ENCODE assay signal across 8 cellular contexts in genomic region chr5:59007460-59008063, GRCh38.
DNase-seq lines count a peak whose midpoint lies in the region; ATAC-seq, FAIRE-seq and TF ChIP-seq lines count a peak whose summit lies in the region.

No MANE protein-coding gene starts in this region.

- no peak overlapping the region for H3K9ac ChIP-seq in IMR-90 (ENCODE audit: low read depth, low read length)
- no peak overlapping the region for H3K9ac ChIP-seq in HepG2 (ENCODE audit: insufficient read depth, low read depth, low read length)

- no peak overlapping the region for H2BK120ac ChIP-seq in IMR-90 (ENCODE audit: low read depth, low read length)

- ATAC-seq in IMR-90 (ENCODE audit: low read depth) (no peak; the same call in 1 of the 2 replicates), HepG2 (no peak), HG03571 (IDR thresholded peaks at IDR 0.05; ENCODE audit: unreplicated experiment) (no peak)

- DNase-seq in CD1c-positive myeloid dendritic cell (ENCODE audit: extremely low spot score) (peak; percentile 48), IMR-90 (peak; percentile 39), ascending aorta (ENCODE audit: low spot score in 2 of 2) (no peak), HepG2 (ENCODE audit: low spot score) (no peak), posterior vena cava (ENCODE audit: low spot score) (no peak), sigmoid colon (no peak)
- DNase-seq in activated CD4-positive, alpha-beta T cell treated with anti-CD3 and anti-CD28 coated beads, Interleukin-2, amount 10 ng/mL, durations not matched to agents 7 days and 5 days = no peak

- in situ Hi-C loops in IMR-90 (cut with MboI; ENCODE audit: low sequenced_read_pairs) = loop anchor here (10.0 kb wide), 1 partner anchor 113 kb away; no protein-coding TSS in a partner anchor
- in situ Hi-C loops in HepG2 (cut with HindIII; ENCODE audit: extremely low pct_ligation_motif_present, low pct_unique_long_range_greater_than_20kb) = loop anchor here (10.0 kb wide), 1 partner anchor 123 kb away; no protein-coding TSS in a partner anchor

- no peak overlapping the region for H4K91ac ChIP-seq in IMR-90 (ENCODE audit: insufficient read depth, low read depth, low read length)

- BruUV-seq in IMR-90 (replicated peaks; lab: Mats Ljungman, UMichigan) (no TSS peak), HepG2 (replicated peaks; lab: Mats Ljungman, UMichigan) (no TSS peak)

- no peak overlapping the region for H3K4ac ChIP-seq in IMR-90 (ENCODE audit: low read depth, low read length)

- intact Hi-C loops in IMR-90 (cut with micrococcal nuclease) = loop anchor here (1.0 kb wide), 1 partner anchor 116 kb away; no protein-coding TSS in a partner anchor
- intact Hi-C loops in ascending aorta (cut with DNase I) = loop anchor here (2.0 kb wide), 1 partner anchor 121 kb away; no protein-coding TSS in a partner anchor
- intact Hi-C loops in HepG2 (cut with micrococcal nuclease; ENCODE audit: unreplicated experiment) = loop anchor here (1.0 kb wide), 1 partner anchor 116 kb away; no protein-coding TSS in a partner anchor
- intact Hi-C loops in posterior vena cava (cut with DNase I) = loop anchor here (10.0 kb wide), 1 partner anchor 113 kb away; no protein-coding TSS in a partner anchor
- intact Hi-C loops in sigmoid colon (cut with DNase I) = loop anchor here (5.0 kb wide), 1 partner anchor 115 kb away; no protein-coding TSS in a partner anchor

- H3K9me3 ChIP-seq in IMR-90 (ENCODE audit: control insufficient read depth, insufficient read depth, low read length) (no peaks in the 10 kb centered on the region), ascending aorta (peaks cover 0 to 13% of the 10 kb centered on the region in 2 donors), HepG2 (ENCODE audit: low read length) (no peaks in the 10 kb centered on the region), sigmoid colon (peaks cover 0 to 3% (median 0%) of the 10 kb centered on the region in 4 donors)

- H4K20me1 ChIP-seq in IMR-90 (ENCODE audit: insufficient read depth, low read length) (peaks cover 16% of the 10 kb centered on the region), HepG2 (ENCODE audit: insufficient read depth, low read length) (no peaks in the 10 kb centered on the region; the same call in 1 of the 2 replicates)

- H2AFZ ChIP-seq in IMR-90 (replicated peaks; ENCODE audit: low read length, poor library complexity) (no peak overlapping the region), HepG2 (ENCODE audit: low read length) (no peak overlapping the region)

- H3K27ac ChIP-seq in IMR-90 (ENCODE audit: insufficient read depth, low read length) = no peak overlapping the region
- H3K27ac ChIP-seq in ascending aorta = no peak overlapping the region
- no peak overlapping the region for H3K27ac ChIP-seq in HepG2 (ENCODE audit: extremely low read length, insufficient read depth, low read length)
- peak overlapping the region in 2 of 4 donors; percentile 0 to 44 for H3K27ac ChIP-seq in sigmoid colon

- H3K4me2 ChIP-seq in IMR-90 (ENCODE audit: low read depth, low read length) (no peak overlapping the region), HepG2 (ENCODE audit: low read depth, low read length) (no peak overlapping the region)

- TF ChIP-seq RAD21 in IMR-90 (IDR thresholded peaks at IDR 0.05; ENCODE audit: low read length) (peak; percentile 50), HepG2 (CRISPR knock-in tag; IDR thresholded peaks at IDR 0.05) (no peak)

- TF ChIP-seq POLR2A in IMR-90 (IDR thresholded peaks at IDR 0.05; ENCODE audit: low read depth, low read length) (no peak), HepG2 (IDR thresholded peaks at IDR 0.05; ENCODE audit: insufficient read depth in 1 of 2, low read depth in 2 of 2, low read length in 2 of 2) (no peak), sigmoid colon (IDR thresholded peaks at IDR 0.05) (no peak)

- peaks cover 70% of the 10 kb centered on the region for H3K4me1 Mint-ChIP-seq in activated CD4-positive, alpha-beta T cell treated with anti-CD3 and anti-CD28 coated beads, Interleukin-2, amount 10 ng/mL, durations not matched to agents 7 days and 5 days

- H2AK5ac ChIP-seq in IMR-90 (ENCODE audit: low read depth, low read length) = no peak overlapping the region

- no peaks in the 10 kb centered on the region for H3K27me3 Mint-ChIP-seq in activated CD4-positive, alpha-beta T cell treated with anti-CD3 and anti-CD28 coated beads, Interleukin-2, amount 10 ng/mL, durations not matched to agents 7 days and 5 days

- peaks cover 41% of the 10 kb centered on the region for H3K36me3 Mint-ChIP-seq in activated CD4-positive, alpha-beta T cell treated with anti-CD3 and anti-CD28 coated beads, Interleukin-2, amount 10 ng/mL, durations not matched to agents 7 days and 5 days (ENCODE audit: low read depth)

- dilution Hi-C loops in IMR-90 (cut with HindIII; ENCODE audit: low sequenced_read_pairs, unreplicated experiment) = no loop called here

- no peak overlapping the region for H2BK5ac ChIP-seq in IMR-90 (ENCODE audit: low read depth, low read length, poor library complexity, severe bottlenecking)

- H3K4me3 ChIP-seq in IMR-90 (ENCODE audit: insufficient read depth, low read depth, low read length) = no peak overlapping the region
- no peak overlapping the region for H3K4me3 ChIP-seq in ascending aorta
- H3K4me3 ChIP-seq in HepG2 (replicated peaks in 1 of 3; ENCODE audit: insufficient read depth in 1 of 3, low read depth in 2 of 3, low read length in 3 of 3) = no peak overlapping the region
- no peak overlapping the region for H3K4me3 ChIP-seq in sigmoid colon

- H3K18ac ChIP-seq in IMR-90 (ENCODE audit: low read depth, low read length) = no peak overlapping the region

- no peak overlapping the region for H3K27ac Mint-ChIP-seq in activated CD4-positive, alpha-beta T cell treated with anti-CD3 and anti-CD28 coated beads, Interleukin-2, amount 10 ng/mL, durations not matched to agents 7 days and 5 days

- no peak for TF ChIP-seq EP300 in HepG2 (IDR thresholded peaks at IDR 0.05; ENCODE audit: low read depth in 2 of 2, low read length in 2 of 2)
- no peak for TF ChIP-seq EP300 in HepG2 (CRISPR knock-in tag; IDR thresholded peaks at IDR 0.05; ENCODE audit: borderline replicate concordance)
- TF ChIP-seq EP300 in sigmoid colon (IDR thresholded peaks at IDR 0.05) = no peak

- no peak overlapping the region for H4K5ac ChIP-seq in IMR-90 (ENCODE audit: low read depth, low read length)

- no peak overlapping the region for H2BK20ac ChIP-seq in IMR-90 (ENCODE audit: low read depth, low read length)

- H3K4me1 ChIP-seq in IMR-90 (ENCODE audit: control insufficient read depth, insufficient read depth, low read length) (peaks cover 3% of the 10 kb centered on the region; the same call in 1 of the 2 replicates), ascending aorta (no peaks in the 10 kb centered on the region), HepG2 (ENCODE audit: insufficient read depth, low read length) (no peaks in the 10 kb centered on the region), sigmoid colon (peaks cover 0 to 55% (median 47%) of the 10 kb centered on the region in 4 donors)

- no peaks in the 10 kb centered on the region for H3K79me2 ChIP-seq in HepG2 (ENCODE audit: insufficient read depth, low read length)

- no peak for FAIRE-seq in HepG2 (lab: Jason Lieb, UNC)

- TF ChIP-seq CTCF in IMR-90 (conservative IDR thresholded peaks at IDR 0.05; ENCODE audit: low read depth, low read length) = peak; percentile 48
- TF ChIP-seq CTCF in ascending aorta (IDR thresholded peaks at IDR 0.05) = peak in 2 of 3 experiments; percentile 34 to 58
- 0 out of 2 replicates have a peak, but pooled peaks have one; percentile 5 for TF ChIP-seq CTCF in HepG2 (CRISPR knock-in tag; IDR thresholded peaks at IDR 0.05)
- peak in 1 of 4 experiments; percentile 15 for TF ChIP-seq CTCF in sigmoid colon (IDR thresholded peaks at IDR 0.05)

- peaks cover 17% of the 10 kb centered on the region for H3K9me3 Mint-ChIP-seq in activated CD4-positive, alpha-beta T cell treated with anti-CD3 and anti-CD28 coated beads, Interleukin-2, amount 10 ng/mL, durations not matched to agents 7 days and 5 days

- H3K36me3 ChIP-seq in IMR-90 (ENCODE audit: control insufficient read depth, insufficient read depth, low read length) = peaks cover 8% of the 10 kb centered on the region
- no peaks in the 10 kb centered on the region for H3K36me3 ChIP-seq in ascending aorta
- H3K36me3 ChIP-seq in HepG2 (replicated peaks in 1 of 2; ENCODE audit: control insufficient read depth in 1 of 2, insufficient read depth in 2 of 2, low read length in 2 of 2) = no peaks in the 10 kb centered on the region
- H3K36me3 ChIP-seq in sigmoid colon = no peaks in the 10 kb centered on the region

- no CpG with 5 or more reads among the region's 2 CpGs for WGBS in IMR-90 (ENCODE audit: extremely low coverage in 2 of 2, insufficient read length in 1 of 2), 2 experiments
- 21% methylated on average over 2 of the region's 2 CpGs for WGBS in HepG2 (ENCODE audit: low lambda C conversion rate)
- WGBS in sigmoid colon, 2 donors = 18 to 19% methylated on average over 2 of the region's 2 CpGs

- no peak overlapping the region for H3K4me3 Mint-ChIP-seq in activated CD4-positive, alpha-beta T cell treated with anti-CD3 and anti-CD28 coated beads, Interleukin-2, amount 10 ng/mL, durations not matched to agents 7 days and 5 days

- peaks cover under 1% of the 10 kb centered on the region; the same call in 1 of the 2 replicates for H3K9me1 ChIP-seq in IMR-90 (ENCODE audit: insufficient read depth, low read length)

- CTCF ChIA-PET in IMR-90 (lab: Yijun Ruan, JAX) (interaction anchor here (0.7 to 1.3 kb wide), 5 partner anchors 12 to 527 kb away, joined by 3 to 5 read pairs (median 3); no protein-coding TSS in a partner anchor), HepG2 (lab: Yijun Ruan, JAX; ENCODE audit: low intra/inter-chr PET ratio, low total read pairs) (no interaction called here)
- CTCF ChIA-PET in activated CD4-positive, alpha-beta T cell treated with anti-CD3 and anti-CD28 coated beads, Interleukin-2, amount 10 ng/mL, durations not matched to agents 7 days and 5 days (lab: Charles Lee) = interaction anchor here (1.0 kb wide), 1 partner anchor 121 kb away, joined by 3 read pairs; no protein-coding TSS in a partner anchor

- H3K56ac ChIP-seq in IMR-90 (ENCODE audit: extremely low read depth, insufficient read depth, low read length) = no peak overlapping the region

- POLR2A ChIA-PET in IMR-90 (lab: Charles Lee; ENCODE audit: unreplicated experiment) (no interaction called here), HepG2 (lab: Yijun Ruan, JAX) (no interaction called here)
- POLR2A ChIA-PET in activated CD4-positive, alpha-beta T cell treated with anti-CD3 and anti-CD28 coated beads, Interleukin-2, amount 10 ng/mL, durations not matched to agents 7 days and 5 days (lab: Charles Lee) = no interaction called here

- no peaks in the 10 kb centered on the region for H3K27me3 ChIP-seq in IMR-90 (ENCODE audit: control insufficient read depth, insufficient read depth, low read length)
- H3K27me3 ChIP-seq in ascending aorta = no peaks in the 10 kb centered on the region
- H3K27me3 ChIP-seq in HepG2 (ENCODE audit: control insufficient read depth in 1 of 2, insufficient read depth in 2 of 2, low read length in 2 of 2) = no peaks in the 10 kb centered on the region
- H3K27me3 ChIP-seq in sigmoid colon = no peaks in the 10 kb centered on the region

- no peak overlapping the region for H3K23ac ChIP-seq in IMR-90 (ENCODE audit: low read depth, low read length)

- peaks cover 19 to 22% of the 10 kb centered on the region in 2 experiments for H3K79me1 ChIP-seq in IMR-90 (ENCODE audit: low read depth in 1 of 2, low read length in 2 of 2)

- H2AK9ac ChIP-seq in IMR-90 (replicated peaks; ENCODE audit: low read depth, low read length, poor library complexity) = no peak overlapping the region

- H2BK15ac ChIP-seq in IMR-90 (ENCODE audit: low read depth, low read length) = no peak overlapping the region

- no peak overlapping the region for H3K14ac ChIP-seq in IMR-90 (replicated peaks; ENCODE audit: low read depth, low read length)

- no peak overlapping the region for H4K8ac ChIP-seq in IMR-90 (ENCODE audit: low read depth in 2 of 2, low read length in 2 of 2)

Comparison
In these comparisons a context has a peak if more than half of its experiments do, and no peak if none do; other contexts are left out.
1. DNase-seq: peak in CD1c-positive myeloid dendritic cell (single experiment) and IMR-90 (single experiment); none in ascending aorta (0 of 2), HepG2 (single experiment), posterior vena cava (single experiment), activated CD4-positive, alpha-beta T cell treated with anti-CD3 and anti-CD28 coated beads, Interleukin-2, amount 10 ng/mL, durations not matched to agents 7 days and 5 days (single experiment) and sigmoid colon (single experiment).